Comparison of ENCODE assay signal across 11 cellular contexts in genomic region chr11:76772100-76772782, GRCh38. TPM values are rescaled to one million over a fixed set of nuclear protein-coding genes. Genes with fewer than 3 reads are reported as not detected.
DNase-seq lines count a peak whose midpoint lies in the region; ATAC-seq, FAIRE-seq and TF ChIP-seq lines count a peak whose summit lies in the region.
"Had no signal": no experiment of that assay in that cellular context is flagged by ENCODE, and none has a peak within 500 bp of the region (broad histone marks: within the 10 kb centered on the region; RNA-seq: fewer than 3 reads in every experiment).

No MANE protein-coding gene starts in this region.

- TF ChIP-seq EP300 in A549 (IDR thresholded peaks at IDR 0.05), result peak; percentile 95 to 97
- TF ChIP-seq EP300 in ovary (IDR thresholded peaks at IDR 0.05), result no peak

- no peaks in the 10 kb centered on the region for H3K36me3 Mint-ChIP-seq in stimulated activated effector memory CD8-positive, alpha-beta T cell treated with anti-CD3 and anti-CD28 coated beads, Interleukin-12 subunit alpha, Interleukin-12 subunit beta, amount 100 ng/mL, for 72 hours

- peaks cover 45% of the 10 kb centered on the region for H3K4me1 Mint-ChIP-seq in stimulated activated effector memory CD8-positive, alpha-beta T cell treated with anti-CD3 and anti-CD28 coated beads, Interleukin-12 subunit alpha, Interleukin-12 subunit beta, amount 100 ng/mL, for 72 hours

- CTCF ChIA-PET in A549 (lab: Yijun Ruan, JAX), result interaction anchor here (1.1 to 4.4 kb wide), 3 partner anchors 23 to 38 kb away, joined by 3 to 30 read pairs (median 27); no protein-coding TSS in a partner anchor

- peaks cover 27% of the 10 kb centered on the region for H3K9me3 ChIP-seq in A549
- no peaks in the 10 kb centered on the region for H3K9me3 ChIP-seq in SJSA1 (replicated peaks)
- H3K9me3 ChIP-seq in heart left ventricle, result peaks cover 0 to 22% (median 10%) of the 10 kb centered on the region in 12 donors
- no peaks in the 10 kb centered on the region for H3K9me3 ChIP-seq in ovary

- TF ChIP-seq POLR2A in A549 (IDR thresholded peaks at IDR 0.05; ENCODE audit: low read length), result no peak
- TF ChIP-seq POLR2A in heart left ventricle (IDR thresholded peaks at IDR 0.05), result no peak
- no peak for TF ChIP-seq POLR2A in ovary (IDR thresholded peaks at IDR 0.05)

- WGBS in A549 (ENCODE audit: missing lambda C conversion rate), result 12% methylated on average over 7 of the region's 7 CpGs
- 30 to 58% (median 45%) methylated on average over 7 of the region's 7 CpGs for WGBS in heart left ventricle, 4 donors
- WGBS in ovary, 3 donors, result 18 to 24% (median 20%) methylated on average over 7 of the region's 7 CpGs

- no peaks in the 10 kb centered on the region for H3K36me3 ChIP-seq in SJSA1
- H3K36me3 ChIP-seq in heart left ventricle, result no peaks in the 10 kb centered on the region
- H3K36me3 ChIP-seq in ovary, result no peaks in the 10 kb centered on the region

- intact Hi-C loops in heart left ventricle (cut with DNase I), result no loop called here
- intact Hi-C loops in ovary (cut with DNase I), result no loop called here

- peak in 1 of 2 experiments; percentile 95 for DNase-seq in A549 (ENCODE audit: low read depth in 1 of 2, low spot score in 1 of 2)
- DNase-seq in SJSA1 (ENCODE audit: low read depth in 1 of 2, low spot score in 2 of 2), result no peak
- DNase-seq in heart left ventricle, result peak in 1 of 5 donors; percentile 53
- peak in 3 of 5 donors; percentile 62 to 70 (median 66) for DNase-seq in ovary
- no peak for DNase-seq in stimulated activated effector memory CD8-positive, alpha-beta T cell treated with anti-CD3 and anti-CD28 coated beads, Interleukin-12 subunit alpha, Interleukin-12 subunit beta, amount 100 ng/mL, for 72 hours (ENCODE audit: low spot score in 2 of 2)
- DNase-seq in putamen (ENCODE audit: low spot score), result no peak
- DNase-seq: NCI-H1417 had no signal

- H3K4me3 Mint-ChIP-seq in stimulated activated effector memory CD8-positive, alpha-beta T cell treated with anti-CD3 and anti-CD28 coated beads, Interleukin-12 subunit alpha, Interleukin-12 subunit beta, amount 100 ng/mL, for 72 hours, result no peak overlapping the region
- H3K4me3 Mint-ChIP-seq: IgD-negative memory B cell had no signal

- ATAC-seq in A549, result peak; percentile 4 to 27; a peak in 4 of 6 replicates
- peak in 2 of 4 donors; percentile 17 to 26 for ATAC-seq in heart left ventricle
- no peak for ATAC-seq in HG02973 (IDR thresholded peaks at IDR 0.05; ENCODE audit: unreplicated experiment)
- no peak for ATAC-seq in HG02798 (IDR thresholded peaks at IDR 0.05; ENCODE audit: poor library complexity, unreplicated experiment)
- no peak for ATAC-seq in stimulated activated effector memory CD8-positive, alpha-beta T cell treated with anti-CD3 and anti-CD28 coated beads, Interleukin-12 subunit alpha, Interleukin-12 subunit beta, amount 100 ng/mL, for 72 hours

- no peak overlapping the region for H3K27ac Mint-ChIP-seq in stimulated activated effector memory CD8-positive, alpha-beta T cell treated with anti-CD3 and anti-CD28 coated beads, Interleukin-12 subunit alpha, Interleukin-12 subunit beta, amount 100 ng/mL, for 72 hours

- TF ChIP-seq CTCF in A549 (IDR thresholded peaks at IDR 0.05) (no peak), heart left ventricle (IDR thresholded peaks at IDR 0.05) (no peak), ovary (IDR thresholded peaks at IDR 0.05) (peak in 1 of 3 donors; percentile 13)

- POLR2A ChIA-PET in A549 (lab: Yijun Ruan, JAX), result interaction anchor here (3.6 to 5.1 kb wide), 2 partner anchors 9 to 14 kb away, joined by 99 to 134 read pairs; partner anchors contain the start of gene TSKU

- peaks cover 10% of the 10 kb centered on the region for H3K9me3 Mint-ChIP-seq in stimulated activated effector memory CD8-positive, alpha-beta T cell treated with anti-CD3 and anti-CD28 coated beads, Interleukin-12 subunit alpha, Interleukin-12 subunit beta, amount 100 ng/mL, for 72 hours

- H3K4me2 ChIP-seq in A549, result peak overlapping the region; percentile 95

- FAIRE-seq in A549 (lab: Jason Lieb, UNC), result peak; percentile 13

- peaks cover 65% of the 10 kb centered on the region for H3K4me1 ChIP-seq in A549
- peaks cover 51% of the 10 kb centered on the region for H3K4me1 ChIP-seq in SJSA1 (replicated peaks)
- H3K4me1 ChIP-seq in heart left ventricle, result peaks cover 8 to 72% (median 58%) of the 10 kb centered on the region in 12 donors
- H3K4me1 ChIP-seq in ovary (ENCODE audit: insufficient read depth), result peaks cover 30% of the 10 kb centered on the region

- H3K27me3 ChIP-seq in SJSA1 (replicated peaks) (no peaks in the 10 kb centered on the region), heart left ventricle (no peaks in the 10 kb centered on the region), ovary (no peaks in the 10 kb centered on the region)

- TF ChIP-seq RAD21 in A549 (conservative IDR thresholded peaks at IDR 0.05 in 1 of 2, IDR thresholded peaks at IDR 0.05 in 1 of 2), result no peak; a peak in 2 of 5 replicates

- H3K4me3 ChIP-seq in A549, result no peak overlapping the region
- no peak overlapping the region for H3K4me3 ChIP-seq in SJSA1
- no peak overlapping the region for H3K4me3 ChIP-seq in heart left ventricle
- no peak overlapping the region for H3K4me3 ChIP-seq in ovary

- H3K27ac ChIP-seq in A549 (peak overlapping the region; percentile 97 to 100), SJSA1 (peak overlapping the region; percentile 85; the same call in 1 of the 2 replicates), heart left ventricle (peak overlapping the region in 11 of 12 donors; percentile 3 to 72 (median 39)), ovary (peak overlapping the region in 1 of 2 donors; percentile 20)
- H3K27ac ChIP-seq: epithelial cell of prostate had no signal

TF ChIP-seq in A549, 52 proteins besides CTCF, POLR2A, EP300 and RAD21 (continues in another document):
- TF ChIP-seq KDM5A (IDR thresholded peaks at IDR 0.05), result no peak
- peak; percentile 54 for TF ChIP-seq MAX (IDR thresholded peaks at IDR 0.05)
- TF ChIP-seq POLR2AphosphoS2 (conservative IDR thresholded peaks at IDR 0.05; ENCODE audit: low read length), result no peak
- peak; percentile 64; the same call in 1 of the 2 replicates for TF ChIP-seq PBX3 (IDR thresholded peaks at IDR 0.05)
- no peak for TF ChIP-seq USF2 (IDR thresholded peaks at IDR 0.05)
- no peak for TF ChIP-seq CBX8 (IDR thresholded peaks at IDR 0.05)
- no peak for TF ChIP-seq TP53 (CRISPR knock-in tag; IDR thresholded peaks at IDR 0.05)
- no peak for TF ChIP-seq RCOR1 (IDR thresholded peaks at IDR 0.05; ENCODE audit: low read depth, low read length)
- TF ChIP-seq ZFP36 (IDR thresholded peaks at IDR 0.05; ENCODE audit: borderline replicate concordance, partially characterized antibody), result no peak
- TF ChIP-seq TFCP2L1 (CRISPR knock-in tag; IDR thresholded peaks at IDR 0.05), result no peak
- peak; percentile 93 for TF ChIP-seq GATA3 (IDR thresholded peaks at IDR 0.05; ENCODE audit: borderline replicate concordance)
- no peak for TF ChIP-seq HEYL (CRISPR knock-in tag; IDR thresholded peaks at IDR 0.05)
- no peak for TF ChIP-seq RNF2 (IDR thresholded peaks at IDR 0.05; ENCODE audit: borderline replicate concordance, low read depth)
- 0 out of 2 replicates have a peak, but pooled peaks have one; percentile 28 for TF ChIP-seq NFE2L2 (conservative IDR thresholded peaks at IDR 0.05; ENCODE audit: low read length)
- TF ChIP-seq EHMT2 (IDR thresholded peaks at IDR 0.05; ENCODE audit: low read depth), result no peak
- no peak for TF ChIP-seq PHF8 (IDR thresholded peaks at IDR 0.05; ENCODE audit: borderline replicate concordance, low read depth)
- 0 out of 2 replicates have a peak, but pooled peaks have one; percentile 13 for TF ChIP-seq HOXA7 (CRISPR knock-in tag; IDR thresholded peaks at IDR 0.05)
- no peak for TF ChIP-seq HOXB13 (CRISPR knock-in tag; IDR thresholded peaks at IDR 0.05; ENCODE audit: low read depth)
- no peak for TF ChIP-seq FOXS1 (CRISPR knock-in tag; IDR thresholded peaks at IDR 0.05)
- no peak for TF ChIP-seq NR3C1 (IDR thresholded peaks at IDR 0.05)

RNA-seq across cellular contexts. Expression of gene TSKU, which starts 10.9 kb away (rescaled TPM):
- polyA plus RNA-seq in A549 (2011; rRNA removed) (164 and 188 TPM in 2 replicates), A549 (2017; fragmentation: RNase III; extraction: RNeasy Plus Mini Kit Qiagen cat#74134 plus additional on column Dnase treatment) (145 to 171 TPM (median 164 TPM) in 3 replicates), heart left ventricle (10 to 100 TPM in 1 of 2 donors, 1 to 10 TPM in 1; 6.7 to 11.2 TPM), ovary (10 to 100 TPM; 19.3 to 22.0 TPM)
- polyA plus RNA-seq in A549 (2012; cell fraction: cytosol; rRNA removed), result 177 and 263 TPM in 2 replicates
- 271 and 323 TPM in 2 replicates for polyA plus RNA-seq in A549 (2012; cell fraction: nucleus; rRNA removed)
- polyA minus RNA-seq in A549 (2011; rRNA and poly(A)+ RNA removed), result 186 and 192 TPM in 2 replicates
- 19.5 and 19.8 TPM in 2 replicates for total RNA-seq in SJSA1 (2014; rRNA removed; shearing (Covaris generic))
- total RNA-seq in heart left ventricle (10 to 100 TPM in 5 of 9 donors, 1 to 10 TPM in 4; 4.5 to 39.8 (median 11.4) TPM), ovary (100 to 1,000 TPM in 1 of 7 donors, 10 to 100 TPM in 6; 19.2 to 114 (median 67.0) TPM)
- polyA plus RNA-seq: IgD-negative memory B cell had no signal

Comparison
In these comparisons a context has a peak if more than half of its experiments do, and no peak if none do; other contexts are left out.
1. ATAC-seq: peak in A549 (2 of 2); none in HG02973 (single experiment), HG02798 (single experiment) and stimulated activated effector memory CD8-positive, alpha-beta T cell treated with anti-CD3 and anti-CD28 coated beads, Interleukin-12 subunit alpha, Interleukin-12 subunit beta, amount 100 ng/mL, for 72 hours (single experiment).
2. DNase-seq: peak in ovary (3 of 5); none in SJSA1 (0 of 2), stimulated activated effector memory CD8-positive, alpha-beta T cell treated with anti-CD3 and anti-CD28 coated beads, Interleukin-12 subunit alpha, Interleukin-12 subunit beta, amount 100 ng/mL, for 72 hours (0 of 2) and putamen (single experiment).